ENCODE assay signal across 12 cellular contexts in the genomic region with DNA sequence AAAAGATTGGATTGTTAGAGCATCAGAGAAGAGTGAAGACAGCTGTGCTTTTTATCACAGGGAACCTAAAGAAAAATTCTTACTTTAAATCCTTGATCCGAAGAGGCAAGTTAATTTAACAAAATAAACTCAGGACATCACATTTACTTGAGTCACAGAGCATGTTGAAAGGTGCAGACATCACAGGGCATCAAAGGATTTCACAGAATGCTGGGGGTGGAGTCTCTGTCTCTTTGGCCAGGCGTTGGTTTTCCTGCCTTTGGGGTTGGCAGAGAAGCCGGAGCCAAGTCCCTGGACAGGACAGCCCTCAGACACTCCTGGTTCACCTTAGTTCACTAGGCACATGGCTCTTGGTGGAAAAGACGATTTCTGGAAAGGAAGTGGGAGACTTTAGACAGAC. TPM values are rescaled to one million over a fixed set of nuclear protein-coding genes. Genes with fewer than 3 reads are reported as not detected.
DNase-seq lines count a peak whose midpoint lies in the region; ATAC-seq lines count a peak whose summit lies in the region.
"Had no signal": no experiment of that assay in that cellular context is flagged by ENCODE, and none has a peak within 500 bp of the region (broad histone marks: within the 10 kb centered on the region; RNA-seq: fewer than 3 reads in every experiment).

No MANE protein-coding gene starts in this region.

- no peak overlapping the region for H2AFZ ChIP-seq in ACC112 (ENCODE audit: low read length, unreplicated experiment)

- H3K79me2 ChIP-seq in ACC112 (ENCODE audit: control insufficient read depth, insufficient read depth, low read length, unreplicated experiment), result peaks cover 65% of the 10 kb centered on the region

- 0 out of 2 replicates have a peak, but pooled peaks cover 5% of the 10 kb centered on the region for H3K36me3 ChIP-seq in ACC112 (ENCODE audit: insufficient read depth, low read length)

- H3K4me1 ChIP-seq in ACC112 (ENCODE audit: control insufficient read depth, insufficient read depth, low read length, unreplicated experiment), result peaks cover 45% of the 10 kb centered on the region

- H3K27me3 ChIP-seq in ACC112 (ENCODE audit: insufficient read depth, low read length), result no peaks in the 10 kb centered on the region
- H3K27me3 ChIP-seq: BLaER1 treated with 17β-estradiol and CSF1 and Interleukin-3, amounts not matched to agents 10 nM and 100 nM had no signal

- peak overlapping the region; percentile 52 for H3K4me3 ChIP-seq in ACC112 (ENCODE audit: low read depth, low read length)
- H3K4me3 ChIP-seq: BLaER1 treated with 17β-estradiol and CSF1 and Interleukin-3, amounts not matched to agents 10 nM and 100 nM had no signal

- no peak for ATAC-seq in GM21717 (IDR thresholded peaks at IDR 0.05; ENCODE audit: unreplicated experiment)
- no peak for ATAC-seq in HG02973 (IDR thresholded peaks at IDR 0.05; ENCODE audit: unreplicated experiment)
- ATAC-seq in GM18867 (IDR thresholded peaks at IDR 0.05; ENCODE audit: unreplicated experiment), result no peak
- ATAC-seq: activated CD4-positive, alpha-beta T cell treated with anti-CD3 and anti-CD28 coated beads for 36 hours had no signal

- peak overlapping the region; percentile 96 for H3K27ac ChIP-seq in ACC112 (ENCODE audit: low read depth, low read length)
- H3K27ac ChIP-seq: BLaER1 treated with 17β-estradiol and CSF1 and Interleukin-3, amounts not matched to agents 10 nM and 100 nM had no signal

- peak; percentile 61 for DNase-seq in RPMI7951 (ENCODE audit: low read depth)
- peak; percentile 95 for DNase-seq in fibroblast of gingiva (ENCODE audit: low read depth)
- peak; percentile 53 for DNase-seq in myocyte (ENCODE audit: low read depth)
- DNase-seq in Kasumi-1 (lab: John Stamatoyannopoulos, UW), result no peak
- DNase-seq: activated CD4-positive, alpha-beta T cell treated with anti-CD3 and anti-CD28 coated beads for 36 hours; activated naive CD8-positive, alpha-beta T cell treated with anti-CD3 and anti-CD28 coated beads for 36 hours; erythroblast had no signal

RNA-seq across cellular contexts. Expression of a gene that starts 56.3 kb away (rescaled TPM):
- 4.3 and 4.6 TPM in 2 replicates for total RNA-seq in RPMI7951 (2014; rRNA removed; shearing (Covaris generic))
- total RNA-seq in myocyte, result 5.1 and 5.3 TPM in 2 replicates
- polyA plus RNA-seq in myocyte (2012), result 15.1 TPM

Comparison
In these comparisons a context has a peak if more than half of its experiments do, and no peak if none do; other contexts are left out.
1. DNase-seq: peak in RPMI7951 (single experiment), fibroblast of gingiva (single experiment) and myocyte (single experiment); none in Kasumi-1 (0 of 2).